8 cellular contexts compared by ENCODE assay signal in genomic region chr2:111492995-111493719, GRCh38.
DNase-seq lines count a peak whose midpoint lies in the region; ATAC-seq, FAIRE-seq and TF ChIP-seq lines count a peak whose summit lies in the region.
"Not testable (repeated sequence)": the region's sequence is repeated elsewhere in the genome, so short reads cannot be mapped to it uniquely, and the experiment has no call there.

No MANE protein-coding gene starts in this region.

- FAIRE-seq in endothelial cell of umbilical vein (lab: Jason Lieb, UNC): peak; percentile 63

- intact Hi-C loops in CD8-positive, alpha-beta T cell (cut with DNase I, micrococcal nuclease); upper lobe of right lung (cut with DNase I): not testable (repeated sequence)
- intact Hi-C loops in endothelial cell of umbilical vein (cut with micrococcal nuclease): loop anchor here (5.0 kb wide), 1 partner anchor 371 kb away; the partner anchor contains the start of gene BCL2L11

- DNase-seq in CD8-positive, alpha-beta T cell; SK-N-SH; activated naive CD8-positive, alpha-beta T cell treated with anti-CD3 and anti-CD28 coated beads, Interleukin-2, amount 10 ng/mL, durations not matched to agents 7 days and 5 days; endothelial cell of umbilical vein (ENCODE audit: low read depth, low spot score); upper lobe of right lung: not testable (repeated sequence)
- DNase-seq in immature natural killer cell: peak in 1 of 3 donors; percentile 7

- peak overlapping the region; percentile 78 for H3K4me2 ChIP-seq in SK-N-SH
- H3K4me2 ChIP-seq in endothelial cell of umbilical vein (ENCODE audit: insufficient read depth, low read length): peak overlapping the region; percentile 51
- not testable (repeated sequence) for H3K4me2 ChIP-seq in parathyroid adenoma (ENCODE audit: low read length)

- not testable (repeated sequence) for H3F3A ChIP-seq in SK-N-SH (replicated peaks; ENCODE audit: insufficient read depth)

- H3K9me2 ChIP-seq in SK-N-SH: not testable (repeated sequence)

- not testable (repeated sequence) for BruUV-seq in endothelial cell of umbilical vein (replicated peaks; lab: Mats Ljungman, UMichigan)

- not testable (repeated sequence) for H3K9ac ChIP-seq in HUES48 (ENCODE audit: low read depth, low read length); parathyroid adenoma
- H3K9ac ChIP-seq in SK-N-SH (peak overlapping the region; percentile 95), endothelial cell of umbilical vein (replicated peaks; ENCODE audit: extremely low read depth, insufficient read depth, low read length) (peak overlapping the region; percentile 78)

- CTCF ChIA-PET in CD8-positive, alpha-beta T cell (lab: Charles Lee); SK-N-SH (lab: Yijun Ruan, JAX): not testable (repeated sequence)
- CTCF ChIA-PET in endothelial cell of umbilical vein (lab: Charles Lee): interaction anchor here (0.6 kb wide), 1 partner anchor 167 kb away, joined by 4 read pairs; no protein-coding TSS in a partner anchor

- not testable (repeated sequence) for H3K9me3 Mint-ChIP-seq in CD8-positive, alpha-beta T cell; activated naive CD8-positive, alpha-beta T cell treated with anti-CD3 and anti-CD28 coated beads, Interleukin-2, amount 10 ng/mL, durations not matched to agents 7 days and 5 days; immature natural killer cell

- not testable (repeated sequence) for H3K27ac ChIP-seq in CD8-positive, alpha-beta T cell (ENCODE audit: low read depth, low read length); HUES48 (ENCODE audit: low read depth, low read length)
- peak overlapping the region; percentile 60 to 87; a peak in 3 of 4 replicates for H3K27ac ChIP-seq in SK-N-SH (ENCODE audit: low read depth in 2 of 2, low read length in 1 of 2)
- H3K27ac ChIP-seq in endothelial cell of umbilical vein (ENCODE audit: insufficient read depth, low read depth, low read length): peak overlapping the region; percentile 96
- peak overlapping the region; percentile 32 for H3K27ac ChIP-seq in parathyroid adenoma
- peak overlapping the region; percentile 58 for H3K27ac ChIP-seq in upper lobe of right lung

- not testable (repeated sequence) for H3K9me1 ChIP-seq in endothelial cell of umbilical vein (replicated peaks; ENCODE audit: control insufficient read depth, extremely low read depth, insufficient read depth, low read length)

- peaks cover 14% of the 10 kb centered on the region for H4K20me1 ChIP-seq in SK-N-SH (ENCODE audit: insufficient read depth)
- H4K20me1 ChIP-seq in endothelial cell of umbilical vein (replicated peaks; ENCODE audit: control insufficient read depth, extremely low read depth, insufficient read depth, low read length): not testable (repeated sequence)

- H3K79me2 ChIP-seq in SK-N-SH (ENCODE audit: insufficient read depth): peaks cover 16% of the 10 kb centered on the region
- H3K79me2 ChIP-seq in endothelial cell of umbilical vein (ENCODE audit: control insufficient read depth, insufficient read depth, low read length): peaks cover 36% of the 10 kb centered on the region
- not testable (repeated sequence) for H3K79me2 ChIP-seq in parathyroid adenoma

- POLR2A ChIA-PET in CD8-positive, alpha-beta T cell (lab: Charles Lee); SK-N-SH (lab: Yijun Ruan, JAX); activated naive CD8-positive, alpha-beta T cell treated with anti-CD3 and anti-CD28 coated beads, Interleukin-2, amount 10 ng/mL, durations not matched to agents 7 days and 5 days (lab: Charles Lee); endothelial cell of umbilical vein (lab: Charles Lee): not testable (repeated sequence)

- H3K4me1 Mint-ChIP-seq in CD8-positive, alpha-beta T cell (ENCODE audit: low read depth): not testable (repeated sequence)
- peaks cover 14% of the 10 kb centered on the region for H3K4me1 Mint-ChIP-seq in activated naive CD8-positive, alpha-beta T cell treated with anti-CD3 and anti-CD28 coated beads, Interleukin-2, amount 10 ng/mL, durations not matched to agents 7 days and 5 days
- peaks cover 27 to 29% of the 10 kb centered on the region in 2 donors for H3K4me1 Mint-ChIP-seq in immature natural killer cell

- not testable (repeated sequence) for H3K4me1 ChIP-seq in CD8-positive, alpha-beta T cell (ENCODE audit: insufficient read depth, low read length); HUES48 (ENCODE audit: control insufficient read depth, insufficient read depth, low read length); parathyroid adenoma; upper lobe of right lung
- H3K4me1 ChIP-seq in SK-N-SH (ENCODE audit: control insufficient read depth in 1 of 2, insufficient read depth in 2 of 2, low read depth in 1 of 2, low read length in 1 of 2) (peaks cover 0 to 16% of the 10 kb centered on the region in 2 experiments; a peak in 2 of 4 replicates), endothelial cell of umbilical vein (ENCODE audit: control insufficient read depth, extremely low read depth, insufficient read depth, low read length) (peaks cover 16% of the 10 kb centered on the region)

- dilution Hi-C loops in endothelial cell of umbilical vein (cut with MboI; ENCODE audit: extremely low pct_ligation_motif_present, low sequenced_read_pairs): not testable (repeated sequence)

- H3K4me3 Mint-ChIP-seq in CD8-positive, alpha-beta T cell: peak overlapping the region; percentile 57
- H3K4me3 Mint-ChIP-seq in activated naive CD8-positive, alpha-beta T cell treated with anti-CD3 and anti-CD28 coated beads, Interleukin-2, amount 10 ng/mL, durations not matched to agents 7 days and 5 days: peak overlapping the region; percentile 73
- H3K4me3 Mint-ChIP-seq in immature natural killer cell: peak overlapping the region; percentile 67 to 85 (median 76)

- not testable (repeated sequence) for H3K4me3 ChIP-seq in CD8-positive, alpha-beta T cell (ENCODE audit: low read depth, low read length); parathyroid adenoma (ENCODE audit: low read depth, low read length)
- H3K4me3 ChIP-seq in HUES48 (ENCODE audit: low read depth, low read length) (peak overlapping the region; percentile 24; the same call in 1 of the 2 replicates), SK-N-SH (ENCODE audit: low read depth in 2 of 2, low read length in 1 of 2) (peak overlapping the region; percentile 42 to 64; a peak in 3 of 4 replicates), endothelial cell of umbilical vein (replicated peaks in 1 of 3; ENCODE audit: insufficient read depth in 1 of 3, low read depth in 1 of 3, low read length in 3 of 3) (peak overlapping the region; percentile 43 to 84 (median 49)), upper lobe of right lung (peak overlapping the region; percentile 43)

- not testable (repeated sequence) for H3K27me3 Mint-ChIP-seq in CD8-positive, alpha-beta T cell (ENCODE audit: low read depth); activated naive CD8-positive, alpha-beta T cell treated with anti-CD3 and anti-CD28 coated beads, Interleukin-2, amount 10 ng/mL, durations not matched to agents 7 days and 5 days; immature natural killer cell (ENCODE audit: low read depth in 3 of 3)

- H3K27me3 ChIP-seq in CD8-positive, alpha-beta T cell (ENCODE audit: insufficient read depth, low read length); HUES48 (ENCODE audit: control insufficient read depth, insufficient read depth, low read length); SK-N-SH (ENCODE audit: insufficient read depth); endothelial cell of umbilical vein (ENCODE audit: control insufficient read depth in 2 of 2, insufficient read depth in 2 of 2, low read length in 2 of 2); parathyroid adenoma (ENCODE audit: control insufficient read depth, insufficient read depth, low read length); upper lobe of right lung: not testable (repeated sequence)

- not testable (repeated sequence) for TF ChIP-seq POLR2A in endothelial cell of umbilical vein (IDR thresholded peaks at IDR 0.05; ENCODE audit: low read depth, low read length)

- not testable (repeated sequence) for H3K27ac Mint-ChIP-seq in CD8-positive, alpha-beta T cell
- H3K27ac Mint-ChIP-seq in activated naive CD8-positive, alpha-beta T cell treated with anti-CD3 and anti-CD28 coated beads, Interleukin-2, amount 10 ng/mL, durations not matched to agents 7 days and 5 days: peak overlapping the region; percentile 48
- H3K27ac Mint-ChIP-seq in immature natural killer cell: peak overlapping the region; percentile 84 to 89 (median 85)

- peak; percentile 22 for ATAC-seq in CD8-positive, alpha-beta T cell
- not testable (repeated sequence) for ATAC-seq in activated naive CD8-positive, alpha-beta T cell treated with anti-CD3 and anti-CD28 coated beads, Interleukin-2, amount 10 ng/mL, durations not matched to agents 7 days and 5 days (ENCODE audit: low read depth)
- ATAC-seq in upper lobe of right lung: peak; percentile 24

- H3K36me3 ChIP-seq in CD8-positive, alpha-beta T cell (ENCODE audit: insufficient read depth, low read length); HUES48 (ENCODE audit: control insufficient read depth, insufficient read depth, low read length); SK-N-SH (replicated peaks in 1 of 2; ENCODE audit: control insufficient read depth in 1 of 2, insufficient read depth in 2 of 2, low read length in 1 of 2); endothelial cell of umbilical vein (ENCODE audit: control insufficient read depth in 2 of 2, extremely low read depth in 1 of 2, insufficient read depth in 2 of 2, low read length in 2 of 2); parathyroid adenoma (ENCODE audit: control insufficient read depth, insufficient read depth, low read length); upper lobe of right lung: not testable (repeated sequence)

- not testable (repeated sequence) for TF ChIP-seq EP300 in SK-N-SH (IDR thresholded peaks at IDR 0.05; ENCODE audit: borderline replicate concordance in 1 of 2, low read depth in 1 of 2, low read length in 1 of 2)

- not testable (repeated sequence) for TF ChIP-seq CTCF in CD8-positive, alpha-beta T cell (IDR thresholded peaks at IDR 0.05); SK-N-SH (IDR thresholded peaks at IDR 0.05); endothelial cell of umbilical vein (IDR thresholded peaks at IDR 0.05; ENCODE audit: extremely low read depth in 1 of 2, insufficient read depth in 1 of 2, low read depth in 1 of 2, low read length in 2 of 2); parathyroid adenoma (IDR thresholded peaks at IDR 0.05); upper lobe of right lung (IDR thresholded peaks at IDR 0.05)

- WGBS in SK-N-SH (ENCODE audit: low lambda C conversion rate): 40% methylated on average over 1 of the region's 20 CpGs

- not testable (repeated sequence) for H3K36me3 Mint-ChIP-seq in CD8-positive, alpha-beta T cell; activated naive CD8-positive, alpha-beta T cell treated with anti-CD3 and anti-CD28 coated beads, Interleukin-2, amount 10 ng/mL, durations not matched to agents 7 days and 5 days; immature natural killer cell

- TF ChIP-seq RAD21 in SK-N-SH (IDR thresholded peaks at IDR 0.05; ENCODE audit: low read length): not testable (repeated sequence)

- H2AFZ ChIP-seq in SK-N-SH (ENCODE audit: low read depth); endothelial cell of umbilical vein (ENCODE audit: low read depth, low read length); parathyroid adenoma: not testable (repeated sequence)

- not testable (repeated sequence) for H3K9me3 ChIP-seq in CD8-positive, alpha-beta T cell (ENCODE audit: low read length); HUES48 (ENCODE audit: control insufficient read depth, insufficient read depth, low read length); SK-N-SH; endothelial cell of umbilical vein (replicated peaks; ENCODE audit: control insufficient read depth, insufficient read depth, low read length); parathyroid adenoma (ENCODE audit: control insufficient read depth, low read length); upper lobe of right lung
